In the genomic region with DNA sequence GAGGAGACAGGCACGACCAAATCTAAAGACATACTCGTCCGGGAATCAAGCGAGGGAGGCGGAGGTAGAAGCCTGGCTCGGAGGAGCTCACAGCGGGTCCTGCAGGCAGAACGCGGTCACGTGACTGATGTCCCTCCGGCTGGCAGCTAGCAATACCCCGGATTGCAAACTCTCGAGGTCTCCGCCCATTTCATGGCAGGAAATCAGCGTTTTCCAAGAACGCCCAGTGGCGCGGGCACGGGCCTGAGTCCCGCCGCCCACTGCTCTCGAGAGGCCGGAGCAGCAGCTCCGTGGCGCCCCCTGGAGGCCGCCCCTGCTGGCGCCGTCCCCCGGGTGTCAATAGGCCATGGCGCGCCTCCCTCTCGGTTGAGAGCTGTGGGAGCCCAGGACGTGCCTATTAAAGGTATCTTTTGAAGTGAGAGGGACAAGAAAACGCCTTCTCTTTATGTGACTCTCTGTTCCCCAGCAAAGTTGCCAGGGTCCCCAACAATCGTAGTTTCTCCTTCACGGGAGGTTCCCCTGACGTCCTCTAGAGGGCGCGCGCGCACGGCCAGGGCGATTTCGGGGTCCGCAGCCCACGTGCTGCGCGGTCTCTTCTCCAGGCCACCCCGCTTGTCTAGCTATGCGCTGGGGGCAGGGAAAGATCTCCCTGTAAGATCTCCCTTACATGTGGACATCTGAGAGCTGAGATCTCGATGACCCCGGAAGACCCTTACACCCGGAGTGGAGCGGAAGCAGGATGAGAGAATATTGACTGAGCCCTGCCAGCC, we compare ENCODE assay signal across 8 cellular contexts. TPM values are rescaled to one million over a fixed set of nuclear protein-coding genes. Genes with fewer than 3 reads are reported as not detected.
DNase-seq lines count a peak whose midpoint lies in the region; ATAC-seq and TF ChIP-seq lines count a peak whose summit lies in the region.

No MANE protein-coding gene starts in this region.

- H3K27ac ChIP-seq in HEK293 (ENCODE audit: extremely low read depth, low read depth, low read length) (peak overlapping the region; percentile 64), coronary artery (peak overlapping the region; percentile 74 to 91)

- CTCF ChIA-PET in HEK293 (lab: Yijun Ruan, JAX) = interaction anchor here (0.6 to 3.8 kb wide), 123 partner anchors 10 to 1722 kb away, joined by 3 to 127 read pairs (median 5); partner anchors contain the start of genes MB and RBFOX2

- H3K4me1 ChIP-seq in HEK293 (ENCODE audit: control insufficient read depth, insufficient read depth, low read length) = no peaks in the 10 kb centered on the region

- intact Hi-C loops in activated CD4-positive, alpha-beta T cell treated with anti-CD3 and anti-CD28 coated beads, Interleukin-2, amount 10 ng/mL, durations not matched to agents 24 days and 14 days (cut with micrococcal nuclease) = loop anchor here (5.0 kb wide), 2 partner anchors 56 to 714 kb away; no protein-coding TSS in a partner anchor

- TF ChIP-seq CTCF in AG10803 (conservative IDR thresholded peaks at IDR 0.05; ENCODE audit: low read length) (peak; percentile 86), HEK293 (tag by site-specific recombination; IDR thresholded peaks at IDR 0.05) (peak; percentile 100), coronary artery (IDR thresholded peaks at IDR 0.05) (peak; percentile 100)

- H3K9me3 Mint-ChIP-seq in activated CD4-positive, alpha-beta T cell treated with anti-CD3 and anti-CD28 coated beads, Interleukin-2, amount 10 ng/mL, durations not matched to agents 24 days and 14 days = no peaks in the 10 kb centered on the region

- DNase-seq in AG10803 (ENCODE audit: low read depth) (peak; percentile 96), NCI-H524 treated with DMSO at 0.1 percent for 48 hours (lab: John Stamatoyannopoulos, UW) (peak; percentile 74), coronary artery (ENCODE audit: low spot score) (peak; percentile 97), kidney tubule cell (ENCODE audit: low spot score) (peak; percentile 91)
- DNase-seq in activated CD4-positive, alpha-beta T cell treated with anti-CD3 and anti-CD28 coated beads, Interleukin-2, amount 10 ng/mL, durations not matched to agents 24 days and 14 days = peak; percentile 90
- peak; percentile 80 for DNase-seq in stimulated activated CD4-positive, alpha-beta T cell treated with anti-CD3 and anti-CD28 coated beads, Interleukin-15, amount 100 ng/mL, for 24 hours

- peak overlapping the region; percentile 89 for H3K27ac Mint-ChIP-seq in activated CD4-positive, alpha-beta T cell treated with anti-CD3 and anti-CD28 coated beads, Interleukin-2, amount 10 ng/mL, durations not matched to agents 24 days and 14 days

- POLR2A ChIA-PET in HEK293 (lab: Yijun Ruan, JAX) = interaction anchor here (0.6 to 2.5 kb wide), 19 partner anchors 9 to 766 kb away, joined by 3 to 27 read pairs (median 3); partner anchors contain the start of genes RBFOX2 and TOM1

- H3K36me3 Mint-ChIP-seq in activated CD4-positive, alpha-beta T cell treated with anti-CD3 and anti-CD28 coated beads, Interleukin-2, amount 10 ng/mL, durations not matched to agents 24 days and 14 days (ENCODE audit: low read depth) = no peaks in the 10 kb centered on the region

- H3K9me3 ChIP-seq in HEK293 (ENCODE audit: control insufficient read depth, insufficient read depth, low read depth, low read length) = no peaks in the 10 kb centered on the region

- H3K27me3 Mint-ChIP-seq in activated CD4-positive, alpha-beta T cell treated with anti-CD3 and anti-CD28 coated beads, Interleukin-2, amount 10 ng/mL, durations not matched to agents 24 days and 14 days = peaks cover 15% of the 10 kb centered on the region

- peaks cover 8% of the 10 kb centered on the region for H3K4me1 Mint-ChIP-seq in activated CD4-positive, alpha-beta T cell treated with anti-CD3 and anti-CD28 coated beads, Interleukin-2, amount 10 ng/mL, durations not matched to agents 24 days and 14 days

- peak overlapping the region; percentile 70 for H3K4me3 ChIP-seq in AG10803 (ENCODE audit: low read length)
- H3K4me3 ChIP-seq in HEK293 (ENCODE audit: low read depth, low read length) = peak overlapping the region; percentile 57
- peak overlapping the region; percentile 73 for H3K4me3 ChIP-seq in coronary artery

- no peak for ATAC-seq in HG02852 (IDR thresholded peaks at IDR 0.05; ENCODE audit: unreplicated experiment)

- no peaks in the 10 kb centered on the region for H3K36me3 ChIP-seq in HEK293 (ENCODE audit: control insufficient read depth in 2 of 2, insufficient read depth in 1 of 2, low read length in 2 of 2)

- peak overlapping the region; percentile 84 for H3K4me3 Mint-ChIP-seq in activated CD4-positive, alpha-beta T cell treated with anti-CD3 and anti-CD28 coated beads, Interleukin-2, amount 10 ng/mL, durations not matched to agents 24 days and 14 days

TF ChIP-seq in HEK293, 187 proteins besides CTCF, POLR2A, EP300 and RAD21 (continues in another document):
- no peak for TF ChIP-seq ZNF169 (tag by site-specific recombination; IDR thresholded peaks at IDR 0.05)
- TF ChIP-seq ZNF221 (tag by site-specific recombination; IDR thresholded peaks at IDR 0.05; ENCODE audit: borderline replicate concordance) = no peak
- TF ChIP-seq ZNF561 (tag by site-specific recombination; IDR thresholded peaks at IDR 0.05; ENCODE audit: borderline replicate concordance) = peak; percentile 86
- no peak; the same call in 1 of the 2 replicates for TF ChIP-seq ZBTB6 (tag by site-specific recombination; IDR thresholded peaks at IDR 0.05)
- no peak for TF ChIP-seq ZNF529 (tag by site-specific recombination; IDR thresholded peaks at IDR 0.05; ENCODE audit: insufficient replicate concordance)
- peak; percentile 79 for TF ChIP-seq KLF16 (tag by site-specific recombination; IDR thresholded peaks at IDR 0.05)
- no peak for TF ChIP-seq ZNF175 (tag by site-specific recombination; IDR thresholded peaks at IDR 0.05)
- peak; percentile 74; the same call in 1 of the 2 replicates for TF ChIP-seq ZNF24 (tag by site-specific recombination; IDR thresholded peaks at IDR 0.05)
- TF ChIP-seq ZBTB20 (tag by site-specific recombination; IDR thresholded peaks at IDR 0.05) = peak; percentile 25; the same call in 1 of the 2 replicates
- TF ChIP-seq ZNF510 (tag by site-specific recombination; IDR thresholded peaks at IDR 0.05; ENCODE audit: insufficient replicate concordance) = no peak
- TF ChIP-seq PBX3 (CRISPR knock-in tag; IDR thresholded peaks at IDR 0.05) = peak; percentile 42; the same call in 1 of the 2 replicates
- TF ChIP-seq ZNF335 (tag by site-specific recombination; conservative IDR thresholded peaks at IDR 0.05) = peak; percentile 72; the same call in 1 of the 2 replicates
- TF ChIP-seq ZNF138 (tag by site-specific recombination; IDR thresholded peaks at IDR 0.05; ENCODE audit: borderline replicate concordance) = no peak
- TF ChIP-seq ZNF155 (tag by site-specific recombination; IDR thresholded peaks at IDR 0.05) = no peak

RNA-seq across cellular contexts. Expression of gene RBFOX2, which starts 37.3 kb away (rescaled TPM):
- 3.6 and 3.9 TPM in 2 replicates for total RNA-seq in activated CD4-positive, alpha-beta T cell treated with anti-CD3 and anti-CD28 coated beads, Interleukin-2, amount 10 ng/mL, durations not matched to agents 24 days and 14 days
